Comparison of ENCODE assay signal across 32 cellular contexts in genomic region chr5:228886-229285, GRCh38. TPM values are rescaled to one million over a fixed set of nuclear protein-coding genes. Genes with fewer than 3 reads are reported as not detected.
"Had no signal": no experiment of that assay in that cellular context is flagged by ENCODE, and none has a peak within 500 bp of the region (broad histone marks: within the 10 kb centered on the region; RNA-seq: fewer than 3 reads in every experiment).

No MANE protein-coding gene starts in this region.

- H3K4me3 Mint-ChIP-seq: endodermal cell; immature natural killer cell; mesothelial cell of epicardium; naive B cell; nephron; neural progenitor cell; stimulated activated effector memory CD8-positive, alpha-beta T cell treated with anti-CD3 and anti-CD28 coated beads, Interleukin-12 subunit alpha, Interleukin-12 subunit beta, amount 100 ng/mL, for 72 hours had no signal

- H3K27me3 ChIP-seq: esophagus muscularis mucosa, neural progenitor cell, sigmoid colon, stomach, transverse colon, upper lobe of right lung, uterus had no signal

- H3K4me3 ChIP-seq: esophagus muscularis mucosa, left ventricle myocardium inferior, lower lobe of right lung, mucosa of descending colon, neural progenitor cell, prostate gland, sigmoid colon, stomach, transverse colon, upper lobe of right lung, uterus had no signal

- H3K27me3 Mint-ChIP-seq: naive B cell had no signal

- H3K4me1 ChIP-seq: lower lobe of right lung, neural progenitor cell, parathyroid adenoma, prostate gland, sigmoid colon, stomach, transverse colon, upper lobe of right lung, uterus had no signal

- H3K36me3 ChIP-seq: uterus had no signal

- DNase-seq: cerebellar nuclear complex; effector CD8-positive, alpha-beta T cell; endodermal cell; foreskin melanocyte; immature natural killer cell; islet precursor cell; kidney glomerular epithelial cell; left colon; left ventricle myocardium inferior; lower lobe of right lung; mesenchymal stem cell; mucosa of descending colon; naive B cell; right cardiac atrium; sigmoid colon; stimulated activated CD4-positive, alpha-beta T cell treated with anti-CD3 and anti-CD28 coated beads, Interleukin-2, amount 100 ng/mL, for 24 hours; stimulated activated CD4-positive, alpha-beta T cell treated with anti-CD3 and anti-CD28 coated beads, Interleukin-4, amount 100 ng/mL, for 24 hours; stimulated activated naive CD4-positive, alpha-beta T cell treated with Interleukin-2 at 50 U/mL for 16 hours; stomach; transverse colon; upper lobe of right lung; uterus had no signal

- H3K9me3 Mint-ChIP-seq: endodermal cell; immature natural killer cell; mesothelial cell of epicardium; naive B cell; nephron; neural progenitor cell; stimulated activated effector memory CD8-positive, alpha-beta T cell treated with anti-CD3 and anti-CD28 coated beads, Interleukin-12 subunit alpha, Interleukin-12 subunit beta, amount 100 ng/mL, for 72 hours had no signal

- H3K27ac Mint-ChIP-seq: endodermal cell; immature natural killer cell; mesothelial cell of epicardium; nephron; neural progenitor cell; stimulated activated effector memory CD8-positive, alpha-beta T cell treated with anti-CD3 and anti-CD28 coated beads, Interleukin-12 subunit alpha, Interleukin-12 subunit beta, amount 100 ng/mL, for 72 hours had no signal

- H3K9me3 ChIP-seq: esophagus muscularis mucosa, left ventricle myocardium inferior, lower lobe of right lung, mucosa of descending colon, prostate gland, sigmoid colon, stomach, transverse colon, upper lobe of right lung, uterus had no signal

- H3K4me1 Mint-ChIP-seq: endodermal cell, mesothelial cell of epicardium, nephron, neural progenitor cell had no signal

RNA-seq across cellular contexts. Expression of gene LRRC14B, which starts 37.6 kb away (rescaled TPM):
- total RNA-seq: endodermal cell, epithelial cell of proximal tubule, esophagus muscularis mucosa, left colon, lower lobe of right lung, mucosa of descending colon, renal cortical epithelial cell, subcutaneous adipose tissue, transverse colon, upper lobe of right lung, uterus had no signal
